Comparison of ENCODE assay signal across 10 cellular contexts in the genomic region with DNA sequence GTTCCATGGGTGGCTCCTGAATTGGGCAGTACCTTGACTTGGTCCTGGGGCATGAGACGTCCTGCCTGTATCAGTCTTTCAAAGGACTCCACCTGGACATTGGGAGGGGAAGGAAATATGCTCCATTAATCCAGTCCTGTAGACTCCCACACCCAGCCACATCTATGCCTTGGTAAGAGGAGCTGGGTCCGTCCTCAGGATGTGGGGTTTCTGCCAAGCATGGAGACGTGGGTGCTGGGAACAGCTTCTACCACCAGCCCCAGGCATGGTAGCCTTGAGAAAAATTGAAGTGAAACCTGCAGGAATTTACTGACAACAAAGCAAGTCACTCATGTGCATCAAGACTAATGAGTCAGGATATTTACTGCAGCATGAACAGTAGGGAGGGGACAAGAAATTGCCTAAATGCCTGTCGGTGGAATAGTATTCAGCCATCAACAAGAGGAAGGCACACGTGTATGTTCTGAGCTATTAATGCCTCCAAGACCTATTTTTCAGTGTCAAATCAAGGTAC. TPM values are rescaled to one million over a fixed set of nuclear protein-coding genes. Genes with fewer than 3 reads are reported as not detected.
DNase-seq lines count a peak whose midpoint lies in the region; ATAC-seq and FAIRE-seq lines count a peak whose summit lies in the region.
"Had no signal": no experiment of that assay in that cellular context is flagged by ENCODE, and none has a peak within 500 bp of the region (broad histone marks: within the 10 kb centered on the region; RNA-seq: fewer than 3 reads in every experiment).

No MANE protein-coding gene starts in this region.

- H3K36me3 ChIP-seq in esophagus (ENCODE audit: control insufficient read depth in 2 of 2, insufficient read depth in 2 of 2, low read length in 1 of 2): peaks cover 13 to 23% of the 10 kb centered on the region in 2 donors

- H3K27me3 Mint-ChIP-seq in T-helper 1 cell treated with Interleukin-12 subunit alpha and Interleukin-12 subunit beta and Interleukin-4 antibody, amounts not matched to agents 30 μg/mL and 1 μg/mL, for 36 hours (ENCODE audit: low read depth): no peaks in the 10 kb centered on the region
- no peaks in the 10 kb centered on the region for H3K27me3 Mint-ChIP-seq in stimulated activated naive CD8-positive, alpha-beta T cell treated with anti-CD3 and anti-CD28 coated beads, Interleukin-15, amount 100 ng/mL, for 72 hours

- no peaks in the 10 kb centered on the region for H3K9me3 ChIP-seq in esophagus (ENCODE audit: control insufficient read depth in 2 of 2, insufficient read depth in 1 of 2, low read depth in 1 of 2, low read length in 1 of 2)

- H3K36me3 Mint-ChIP-seq in T-helper 1 cell treated with Interleukin-12 subunit alpha and Interleukin-12 subunit beta and Interleukin-4 antibody, amounts not matched to agents 30 μg/mL and 1 μg/mL, for 36 hours (ENCODE audit: low read depth): peaks cover 79% of the 10 kb centered on the region

- H3K4me3 Mint-ChIP-seq in T-helper 1 cell treated with Interleukin-12 subunit alpha and Interleukin-12 subunit beta and Interleukin-4 antibody, amounts not matched to agents 30 μg/mL and 1 μg/mL, for 36 hours: peak overlapping the region; percentile 46
- peak overlapping the region; percentile 71 to 74 for H3K4me3 Mint-ChIP-seq in stimulated activated naive CD8-positive, alpha-beta T cell treated with anti-CD3 and anti-CD28 coated beads, Interleukin-15, amount 100 ng/mL, for 72 hours
- H3K4me3 Mint-ChIP-seq: nephron had no signal

- H3K27ac ChIP-seq in esophagus (ENCODE audit: low read depth in 2 of 2, low read length in 1 of 2): peak overlapping the region; percentile 14 to 27

- H3K27me3 ChIP-seq in esophagus (ENCODE audit: control insufficient read depth in 1 of 2, insufficient read depth in 2 of 2, low read length in 2 of 2): no peaks in the 10 kb centered on the region

- WGBS in esophagus, 2 donors: 55 to 63% methylated on average over 5 of the region's 5 CpGs

- H3K4me1 ChIP-seq in esophagus (ENCODE audit: control insufficient read depth in 2 of 2, insufficient read depth in 2 of 2, low read length in 1 of 2): peaks cover 0 to 5% of the 10 kb centered on the region in 2 donors

- FAIRE-seq in RCC 7860 (lab: Jason Lieb, UNC): no peak
- FAIRE-seq: A204.1 had no signal

- H3K9me3 Mint-ChIP-seq in T-helper 1 cell treated with Interleukin-12 subunit alpha and Interleukin-12 subunit beta and Interleukin-4 antibody, amounts not matched to agents 30 μg/mL and 1 μg/mL, for 36 hours: no peaks in the 10 kb centered on the region
- peaks cover 0 to 2% of the 10 kb centered on the region in 2 donors for H3K9me3 Mint-ChIP-seq in stimulated activated naive CD8-positive, alpha-beta T cell treated with anti-CD3 and anti-CD28 coated beads, Interleukin-15, amount 100 ng/mL, for 72 hours
- H3K9me3 Mint-ChIP-seq: nephron had no signal

- peaks cover 70% of the 10 kb centered on the region for H3K4me1 Mint-ChIP-seq in T-helper 1 cell treated with Interleukin-12 subunit alpha and Interleukin-12 subunit beta and Interleukin-4 antibody, amounts not matched to agents 30 μg/mL and 1 μg/mL, for 36 hours (ENCODE audit: low read depth)
- H3K4me1 Mint-ChIP-seq in stimulated activated naive CD8-positive, alpha-beta T cell treated with anti-CD3 and anti-CD28 coated beads, Interleukin-15, amount 100 ng/mL, for 72 hours: peaks cover 95% of the 10 kb centered on the region
- H3K4me1 Mint-ChIP-seq: nephron had no signal

- no peak overlapping the region for H3K4me3 ChIP-seq in esophagus (ENCODE audit: low read depth in 1 of 2, low read length in 2 of 2)

- no peak for ATAC-seq in stimulated activated naive CD8-positive, alpha-beta T cell treated with anti-CD3 and anti-CD28 coated beads, Interleukin-15, amount 100 ng/mL, for 72 hours
- ATAC-seq in HG02571 (IDR thresholded peaks at IDR 0.05; ENCODE audit: unreplicated experiment): no peak

- peak overlapping the region; percentile 84 for H3K27ac Mint-ChIP-seq in T-helper 1 cell treated with Interleukin-12 subunit alpha and Interleukin-12 subunit beta and Interleukin-4 antibody, amounts not matched to agents 30 μg/mL and 1 μg/mL, for 36 hours
- peak overlapping the region; percentile 95 to 97 for H3K27ac Mint-ChIP-seq in stimulated activated naive CD8-positive, alpha-beta T cell treated with anti-CD3 and anti-CD28 coated beads, Interleukin-15, amount 100 ng/mL, for 72 hours
- H3K27ac Mint-ChIP-seq: nephron had no signal

- no peak for DNase-seq in T-helper 1 cell
- DNase-seq in RCC 7860 (ENCODE audit: low spot score): peak; percentile 94
- DNase-seq in stimulated activated naive CD8-positive, alpha-beta T cell treated with anti-CD3 and anti-CD28 coated beads, Interleukin-15, amount 100 ng/mL, for 72 hours: no peak
- DNase-seq in COLO829 (ENCODE audit: low spot score): no peak
- DNase-seq in NCI-H2227 (lab: John Stamatoyannopoulos, UW; ENCODE audit: unreplicated experiment): no peak

RNA-seq across cellular contexts. Expression of a gene that starts 23.2 kb away (rescaled TPM):
- polyA plus RNA-seq in esophagus: 1 to 10 TPM; 5.8 to 8.3 TPM

RNA-seq across cellular contexts. Expression of a gene that starts 34.9 kb away (rescaled TPM):
- under 1 TPM in 1 of 2 donors, not detected in 1; 0.12 TPM for polyA plus RNA-seq in esophagus

RNA-seq across cellular contexts. Expression of a gene that starts 41.7 kb away (rescaled TPM):
- polyA plus RNA-seq in esophagus: under 1 TPM in 1 of 2 donors, not detected in 1; 0.11 TPM
